In genomic region chr2:41741951-41742563, GRCh38 we compare ENCODE assay signal across 12 cellular contexts.
A peak's percentile ranks its signal among the peaks of the same experiment; 100 is the strongest.
DNase-seq lines count a peak whose midpoint lies in the region; ATAC-seq and TF ChIP-seq lines count a peak whose summit lies in the region.
"Had no signal": no experiment of that assay in that cellular context is flagged by ENCODE, and none has a peak within 500 bp of the region (broad histone marks: within the 10 kb centered on the region; RNA-seq: fewer than 3 reads in every experiment).

No MANE protein-coding gene starts in this region.

- H3K9me3 Mint-ChIP-seq in stimulated activated naive B cell treated with anti-CD40 and anti-IgM and Interleukin-4, amounts not matched to agents 10 μg/mL and 1 μg/mL and 100 μg/mL, for 72 hours, result peaks cover 5% of the 10 kb centered on the region in 2 donors
- H3K9me3 Mint-ChIP-seq in Caco-2 (ENCODE audit: unreplicated experiment), result no peaks in the 10 kb centered on the region
- H3K9me3 Mint-ChIP-seq: HFFc6 had no signal

- H3K27me3 Mint-ChIP-seq in stimulated activated naive B cell treated with anti-CD40 and anti-IgM and Interleukin-4, amounts not matched to agents 10 μg/mL and 1 μg/mL and 100 μg/mL, for 72 hours, result no peaks in the 10 kb centered on the region
- H3K27me3 Mint-ChIP-seq in Caco-2 (ENCODE audit: insufficient read depth, unreplicated experiment), result peaks cover 5% of the 10 kb centered on the region

- no TSS peak for BruUV-seq in Caco-2 (replicated peaks; lab: Mats Ljungman, UMichigan)

- no peak overlapping the region for H3K4me3 Mint-ChIP-seq in stimulated activated naive B cell treated with anti-CD40 and anti-IgM and Interleukin-4, amounts not matched to agents 10 μg/mL and 1 μg/mL and 100 μg/mL, for 72 hours
- no peak overlapping the region for H3K4me3 Mint-ChIP-seq in Caco-2 (ENCODE audit: unreplicated experiment)
- H3K4me3 Mint-ChIP-seq: HFFc6 had no signal

- H3K4me1 Mint-ChIP-seq in stimulated activated naive B cell treated with anti-CD40 and anti-IgM and Interleukin-4, amounts not matched to agents 10 μg/mL and 1 μg/mL and 100 μg/mL, for 72 hours, result no peaks in the 10 kb centered on the region
- no peaks in the 10 kb centered on the region for H3K4me1 Mint-ChIP-seq in Caco-2 (ENCODE audit: low read depth, unreplicated experiment)

- H3K36me3 Mint-ChIP-seq in stimulated activated naive B cell treated with anti-CD40 and anti-IgM and Interleukin-4, amounts not matched to agents 10 μg/mL and 1 μg/mL and 100 μg/mL, for 72 hours, result peaks cover 0 to 3% of the 10 kb centered on the region in 2 donors
- no peaks in the 10 kb centered on the region for H3K36me3 Mint-ChIP-seq in Caco-2 (ENCODE audit: insufficient read depth, unreplicated experiment)

- no peak overlapping the region for H3K4me3 ChIP-seq in Caco-2 (ENCODE audit: low read depth, low read length)
- H3K4me3 ChIP-seq: heart right ventricle had no signal

- no peaks in the 10 kb centered on the region for H3K36me3 ChIP-seq in Caco-2 (ENCODE audit: control insufficient read depth, insufficient read depth, low read length)
- H3K36me3 ChIP-seq: heart right ventricle had no signal

- H3K27me3 ChIP-seq in Caco-2 (replicated peaks; ENCODE audit: control insufficient read depth, insufficient read depth, low read length), result no peaks in the 10 kb centered on the region; the same call in 1 of the 2 replicates
- H3K27me3 ChIP-seq: heart right ventricle had no signal

- no peaks in the 10 kb centered on the region for H3K9me3 ChIP-seq in Caco-2

- ATAC-seq in GM19351 (IDR thresholded peaks at IDR 0.05; ENCODE audit: unreplicated experiment) (peak; percentile 100), HG02610 (IDR thresholded peaks at IDR 0.05; ENCODE audit: unreplicated experiment) (peak; percentile 94), HG03457 (IDR thresholded peaks at IDR 0.05; ENCODE audit: unreplicated experiment) (peak; percentile 99), left cardiac atrium (no peak)
- peak; percentile 76 to 77 for ATAC-seq in stimulated activated naive B cell treated with anti-CD40 and anti-IgM and Interleukin-4, amounts not matched to agents 10 μg/mL and 1 μg/mL and 100 μg/mL, for 72 hours (replicated peaks)
- ATAC-seq: heart right ventricle had no signal

- DNase-seq in stimulated activated naive B cell treated with anti-CD40 and anti-IgM and Interleukin-4, amounts not matched to agents 10 μg/mL and 1 μg/mL and 100 μg/mL, for 72 hours, result no peak
- no peak for DNase-seq in left cardiac atrium
- DNase-seq in DMS53 treated with DMSO at 0.1 percent for 48 hours (lab: John Stamatoyannopoulos, UW; ENCODE audit: unreplicated experiment), result no peak
- no peak for DNase-seq in Caco-2
- DNase-seq: effector memory CD4-positive, alpha-beta T cell; EL; heart right ventricle; HFFc6; SHP77 treated with DMSO at 0.1 percent for 48 hours had no signal

- no peaks in the 10 kb centered on the region for H3K4me1 ChIP-seq in Caco-2

- POLR2A ChIA-PET in Caco-2 (lab: Charles Lee), result no interaction called here

- CTCF ChIA-PET in Caco-2 (lab: Charles Lee), result no interaction called here

- no peak for TF ChIP-seq CTCF in Caco-2 (IDR thresholded peaks at IDR 0.05; ENCODE audit: insufficient read depth in 1 of 2, low read depth in 1 of 2, low read length in 1 of 2, severe bottlenecking in 1 of 2, unreplicated experiment in 1 of 2)

- intact Hi-C loops in left cardiac atrium (cut with DNase I) (no loop called here), Caco-2 (cut with micrococcal nuclease; ENCODE audit: unreplicated experiment) (no loop called here)

- H3K27ac Mint-ChIP-seq in stimulated activated naive B cell treated with anti-CD40 and anti-IgM and Interleukin-4, amounts not matched to agents 10 μg/mL and 1 μg/mL and 100 μg/mL, for 72 hours, result no peak overlapping the region
- H3K27ac Mint-ChIP-seq in Caco-2 (ENCODE audit: unreplicated experiment), result no peak overlapping the region
- H3K27ac Mint-ChIP-seq: HFFc6 had no signal

Comparison
In these comparisons a context has a peak if more than half of its experiments do, and no peak if none do; other contexts are left out.
1. ATAC-seq: peak in GM19351 (single experiment), HG02610 (single experiment), HG03457 (single experiment) and stimulated activated naive B cell treated with anti-CD40 and anti-IgM and Interleukin-4, amounts not matched to agents 10 μg/mL and 1 μg/mL and 100 μg/mL, for 72 hours (2 of 2); none in left cardiac atrium (0 of 2).